Comparison of ENCODE assay signal across 14 cellular contexts in the genomic region with DNA sequence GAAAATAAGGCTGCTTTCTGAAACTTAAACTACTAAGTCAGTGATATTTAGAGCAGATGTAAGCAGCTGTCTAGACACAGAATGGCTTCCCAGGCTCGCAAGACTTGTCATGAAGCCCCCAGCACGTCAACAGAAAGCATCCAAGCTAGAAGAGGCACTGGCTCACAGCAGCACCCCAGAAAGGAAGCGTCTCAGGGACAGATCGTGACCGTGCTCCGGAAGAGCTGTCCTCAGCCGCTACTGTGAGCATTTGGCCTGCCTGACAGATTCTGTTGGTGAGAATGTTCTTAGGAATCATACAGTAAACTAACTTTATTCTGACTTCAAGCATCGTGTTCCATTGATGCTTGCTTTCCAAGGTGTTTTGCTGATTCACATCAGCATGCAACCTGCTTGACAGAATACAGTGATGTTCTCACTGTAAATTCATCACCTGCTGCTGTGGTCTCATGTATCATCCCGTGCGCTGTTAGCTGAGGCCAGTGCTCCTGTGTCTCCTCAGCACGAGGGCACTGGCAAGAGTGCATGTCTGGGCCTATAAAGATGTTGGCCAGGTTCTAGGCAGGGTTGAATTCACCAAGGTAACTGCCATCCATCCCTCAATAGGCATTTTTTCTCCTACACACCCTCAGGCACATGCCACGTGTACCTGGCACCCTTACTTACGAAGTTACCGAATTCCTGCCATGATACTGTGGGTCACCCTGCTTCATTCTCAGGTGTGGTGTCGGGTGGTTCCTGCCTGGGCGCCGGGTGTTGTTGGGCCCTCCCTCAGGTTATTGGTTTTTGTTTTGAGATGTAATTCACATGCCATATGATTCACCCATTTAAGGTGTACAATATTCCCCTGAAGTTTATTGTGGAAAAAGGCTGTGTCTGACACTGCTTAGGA. TPM values are rescaled to one million over a fixed set of nuclear protein-coding genes. Genes with fewer than 3 reads are reported as not detected.
DNase-seq lines count a peak whose midpoint lies in the region; ATAC-seq and TF ChIP-seq lines count a peak whose summit lies in the region.
"Had no signal": no experiment of that assay in that cellular context is flagged by ENCODE, and none has a peak within 500 bp of the region (broad histone marks: within the 10 kb centered on the region; RNA-seq: fewer than 3 reads in every experiment).

No MANE protein-coding gene starts in this region.

- intact Hi-C loops in sigmoid colon (cut with DNase I), result no loop called here
- intact Hi-C loops in activated CD4-positive, alpha-beta memory T cell treated with anti-CD3 and anti-CD28 coated beads for 36 hours (cut with micrococcal nuclease), result no loop called here

- TF ChIP-seq POLR2A in sigmoid colon (IDR thresholded peaks at IDR 0.05), result no peak

- no peak for TF ChIP-seq EP300 in sigmoid colon (IDR thresholded peaks at IDR 0.05)

- no peaks in the 10 kb centered on the region for H3K9me3 ChIP-seq in sigmoid colon
- H3K9me3 ChIP-seq: A549 had no signal

- no peak overlapping the region for H3K4me3 ChIP-seq in sigmoid colon
- H3K4me3 ChIP-seq: A549 had no signal

- no peaks in the 10 kb centered on the region for H3K9me3 Mint-ChIP-seq in activated T-cell treated with anti-CD3 and anti-CD28 coated beads, Interleukin-2, amount 50 U/mL, for 24 hours
- no peaks in the 10 kb centered on the region for H3K9me3 Mint-ChIP-seq in activated CD4-positive, alpha-beta memory T cell treated with anti-CD3 and anti-CD28 coated beads for 36 hours
- H3K9me3 Mint-ChIP-seq: activated T-cell treated with anti-CD3 and anti-CD28 coated beads, Interleukin-2, amount 50 U/mL, for 4 hours had no signal

- H3K27me3 ChIP-seq in sigmoid colon, result no peaks in the 10 kb centered on the region

- peaks cover 3% of the 10 kb centered on the region for H3K36me3 Mint-ChIP-seq in activated T-cell treated with anti-CD3 and anti-CD28 coated beads, Interleukin-2, amount 50 U/mL, for 24 hours (ENCODE audit: low read depth)
- no peaks in the 10 kb centered on the region for H3K36me3 Mint-ChIP-seq in activated CD4-positive, alpha-beta memory T cell treated with anti-CD3 and anti-CD28 coated beads for 36 hours

- H3K4me1 ChIP-seq in sigmoid colon, result peaks cover 0 to 34% (median 30%) of the 10 kb centered on the region in 4 donors

- peak overlapping the region in 3 of 4 donors; percentile 12 to 82 (median 68) for H3K27ac ChIP-seq in sigmoid colon
- H3K27ac ChIP-seq: A549 had no signal

- 63 to 84% methylated on average over 17 of the region's 17 CpGs for WGBS in sigmoid colon, 2 donors

- H3K27me3 Mint-ChIP-seq in activated T-cell treated with anti-CD3 and anti-CD28 coated beads, Interleukin-2, amount 50 U/mL, for 24 hours, result no peaks in the 10 kb centered on the region
- no peaks in the 10 kb centered on the region for H3K27me3 Mint-ChIP-seq in activated CD4-positive, alpha-beta memory T cell treated with anti-CD3 and anti-CD28 coated beads for 36 hours

- H3K27ac Mint-ChIP-seq in activated T-cell treated with anti-CD3 and anti-CD28 coated beads, Interleukin-2, amount 50 U/mL, for 24 hours, result peak overlapping the region; percentile 50
- H3K27ac Mint-ChIP-seq in activated CD4-positive, alpha-beta memory T cell treated with anti-CD3 and anti-CD28 coated beads for 36 hours, result no peak overlapping the region

- no peak for DNase-seq in activated T-cell treated with anti-CD3 and anti-CD28 coated beads, Interleukin-2, amount 50 U/mL, for 24 hours
- DNase-seq in activated T-cell treated with anti-CD3 and anti-CD28 coated beads, Interleukin-2, amount 50 U/mL, for 1 hour, result no peak
- no peak for DNase-seq in sigmoid colon
- no peak for DNase-seq in activated CD4-positive, alpha-beta memory T cell treated with anti-CD3 and anti-CD28 coated beads for 36 hours
- DNase-seq: activated T-cell treated with anti-CD3 and anti-CD28 coated beads, Interleukin-2, amount 50 U/mL, for 4 hours; cortex of kidney; GDM1; KG1; NCI-H1417 had no signal

- CTCF ChIA-PET in activated CD4-positive, alpha-beta memory T cell treated with anti-CD3 and anti-CD28 coated beads for 36 hours (lab: Charles Lee), result no interaction called here

- TF ChIP-seq CTCF in sigmoid colon (IDR thresholded peaks at IDR 0.05), result no peak

- peaks cover 8% of the 10 kb centered on the region for H3K4me1 Mint-ChIP-seq in activated T-cell treated with anti-CD3 and anti-CD28 coated beads, Interleukin-2, amount 50 U/mL, for 24 hours (ENCODE audit: low read depth)
- peaks cover 11% of the 10 kb centered on the region for H3K4me1 Mint-ChIP-seq in activated CD4-positive, alpha-beta memory T cell treated with anti-CD3 and anti-CD28 coated beads for 36 hours (ENCODE audit: low read depth)

- H3K36me3 ChIP-seq in sigmoid colon, result no peaks in the 10 kb centered on the region

- POLR2A ChIA-PET in activated CD4-positive, alpha-beta memory T cell treated with anti-CD3 and anti-CD28 coated beads for 36 hours (lab: Charles Lee), result no interaction called here

- peak; percentile 74 for ATAC-seq in esophagus mucosa
- no peak for ATAC-seq in HG02938 (IDR thresholded peaks at IDR 0.05; ENCODE audit: unreplicated experiment)
- ATAC-seq: A549; activated CD4-positive, CD25-positive, alpha-beta regulatory T cell treated with anti-CD3 and anti-CD28 coated beads, Interleukin-2, amount 50 U/mL, for 24 hours; activated T-cell treated with anti-CD3 and anti-CD28 coated beads, Interleukin-2, amount 50 U/mL, for 4 hours had no signal

- H3K4me3 Mint-ChIP-seq in activated T-cell treated with anti-CD3 and anti-CD28 coated beads, Interleukin-2, amount 50 U/mL, for 24 hours, result no peak overlapping the region
- no peak overlapping the region for H3K4me3 Mint-ChIP-seq in activated CD4-positive, alpha-beta memory T cell treated with anti-CD3 and anti-CD28 coated beads for 36 hours
- H3K4me3 Mint-ChIP-seq: activated T-cell treated with anti-CD3 and anti-CD28 coated beads, Interleukin-2, amount 50 U/mL, for 4 hours had no signal

RNA-seq across cellular contexts. Expression of gene SPINT2, which starts 15.9 kb away (rescaled TPM):
- total RNA-seq in esophagus mucosa, result 356 TPM
- 10 to 100 TPM; 14.3 to 20.7 (median 16.6) TPM for total RNA-seq in sigmoid colon
- 100 to 1,000 TPM; 170 to 616 (median 178) TPM for polyA plus RNA-seq in sigmoid colon
- 10 to 100 TPM; 57.5 to 60.9 TPM for total RNA-seq in activated CD4-positive, alpha-beta memory T cell treated with anti-CD3 and anti-CD28 coated beads for 36 hours

RNA-seq across cellular contexts. Expression of gene C19orf33, which starts 23.8 kb away (rescaled TPM):
- total RNA-seq in esophagus mucosa (272 TPM), sigmoid colon (10 to 100 TPM in 1 of 4 donors, 1 to 10 TPM in 1, not detected in 2; 5.8 to 18.2 TPM)
- polyA plus RNA-seq in sigmoid colon, result 1,000 to 10,000 TPM in 2 of 3 donors, 100 to 1,000 TPM in 1; 704 to 2,364 (median 1,405) TPM
- not detected for total RNA-seq in activated CD4-positive, alpha-beta memory T cell treated with anti-CD3 and anti-CD28 coated beads for 36 hours
- total RNA-seq: activated T-cell treated with anti-CD3 and anti-CD28 coated beads, Interleukin-2, amount 50 U/mL, for 4 hours had no signal

RNA-seq across cellular contexts. Expression of gene PPP1R14A, which starts 24.1 kb away (rescaled TPM):
- 2.8 TPM for total RNA-seq in esophagus mucosa
- 100 to 1,000 TPM; 441 to 736 (median 473) TPM for total RNA-seq in sigmoid colon
- 10 to 100 TPM; 24.6 to 93.9 (median 29.9) TPM for polyA plus RNA-seq in sigmoid colon
- 1 to 10 TPM; 1.6 to 1.8 TPM for total RNA-seq in activated CD4-positive, alpha-beta memory T cell treated with anti-CD3 and anti-CD28 coated beads for 36 hours
- total RNA-seq: NCI-H460 had no signal

RNA-seq across cellular contexts. Expression of gene YIF1B, which starts 35.5 kb away (rescaled TPM):
- 43.1 TPM for total RNA-seq in esophagus mucosa
- 10 to 100 TPM; 12.5 to 22.5 (median 15.8) TPM for total RNA-seq in sigmoid colon
- 10 to 100 TPM; 13.8 to 77.5 (median 14.3) TPM for polyA plus RNA-seq in sigmoid colon
- total RNA-seq in activated CD4-positive, alpha-beta memory T cell treated with anti-CD3 and anti-CD28 coated beads for 36 hours, result 10 to 100 TPM; 79.7 to 82.3 TPM

RNA-seq across cellular contexts. Expression of gene KCNK6, which starts 39.4 kb away (rescaled TPM):
- 22.8 TPM for total RNA-seq in esophagus mucosa
- total RNA-seq in sigmoid colon, result 10 to 100 TPM in 3 of 4 donors, 1 to 10 TPM in 1; 6.6 to 24.6 (median 14.2) TPM
- 10 to 100 TPM in 1 of 3 donors, 1 to 10 TPM in 2; 5.4 to 20.6 (median 6.0) TPM for polyA plus RNA-seq in sigmoid colon
- total RNA-seq in activated CD4-positive, alpha-beta memory T cell treated with anti-CD3 and anti-CD28 coated beads for 36 hours, result 1 to 10 TPM; 9.2 to 9.9 TPM

Comparison
In these comparisons a context has a peak if more than half of its experiments do, and no peak if none do; other contexts are left out.
1. RNA of gene C19orf33, which starts 23.8 kb away (total RNA-seq): 272 TPM in esophagus mucosa (single experiment); 5.8 to 18.2 TPM in sigmoid colon and not detected in activated CD4-positive, alpha-beta memory T cell treated with anti-CD3 and anti-CD28 coated beads for 36 hours; every median in the first group is over 10 times any median in the second.
2. RNA of gene PPP1R14A, which starts 24.1 kb away (total RNA-seq): 441 to 736 TPM in sigmoid colon; 2.8 TPM in esophagus mucosa (single experiment) and 1.6 to 1.8 TPM in activated CD4-positive, alpha-beta memory T cell treated with anti-CD3 and anti-CD28 coated beads for 36 hours; every median in the first group is over 100 times any median in the second.